ENCODE assay signal across 8 cellular contexts in the genomic region with DNA sequence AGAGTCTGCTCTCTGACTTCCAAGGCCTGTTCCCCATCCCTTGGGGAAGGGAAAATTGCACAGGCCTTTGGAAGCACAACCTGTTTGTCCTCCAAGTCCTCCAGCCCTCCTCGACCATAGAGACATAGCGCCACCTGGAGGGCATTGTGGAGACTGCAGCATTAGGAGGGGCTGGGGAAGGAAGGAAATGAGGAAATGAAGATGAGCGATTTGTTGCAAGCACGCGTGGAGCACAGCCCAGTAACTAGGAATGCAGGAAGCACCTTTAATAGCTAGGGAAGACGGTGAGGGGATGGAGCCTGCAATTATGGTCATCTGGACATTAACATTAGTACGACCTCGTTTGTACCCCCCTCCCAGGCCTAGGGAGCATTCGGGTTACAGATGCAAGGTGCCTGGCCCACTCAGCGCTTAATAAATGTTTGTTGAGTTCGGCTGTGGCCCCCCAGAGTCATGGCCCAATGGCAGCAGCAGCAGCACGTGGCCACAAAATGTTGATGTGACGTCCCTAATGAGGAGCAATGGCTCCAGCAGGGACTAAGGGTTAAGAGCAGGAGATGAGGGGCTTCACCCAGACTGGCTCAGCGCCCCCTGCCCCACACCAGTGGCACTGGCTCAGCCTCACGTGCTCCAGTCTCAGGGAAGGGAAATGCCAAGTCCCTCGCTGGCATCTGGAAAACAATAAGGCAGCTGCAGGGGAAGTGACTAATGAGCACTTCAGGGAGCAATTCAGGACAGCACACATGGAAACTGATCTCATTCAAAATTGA. TPM values are rescaled to one million over a fixed set of nuclear protein-coding genes. Genes with fewer than 3 reads are reported as not detected.
DNase-seq lines count a peak whose midpoint lies in the region; ATAC-seq, FAIRE-seq and TF ChIP-seq lines count a peak whose summit lies in the region.

No MANE protein-coding gene starts in this region.

- H3K9me3 Mint-ChIP-seq in activated T-helper 17 cell treated with anti-CD3 and anti-CD28 coated beads, Interleukin-2, amount 50 U/mL, for 72 hours: no peaks in the 10 kb centered on the region

- no peaks in the 10 kb centered on the region for H3K27me3 Mint-ChIP-seq in activated T-helper 17 cell treated with anti-CD3 and anti-CD28 coated beads, Interleukin-2, amount 50 U/mL, for 72 hours

- peaks cover 7% of the 10 kb centered on the region for H3K36me3 Mint-ChIP-seq in activated T-helper 17 cell treated with anti-CD3 and anti-CD28 coated beads, Interleukin-2, amount 50 U/mL, for 72 hours (ENCODE audit: low read depth)

- no peak overlapping the region for H3K27ac Mint-ChIP-seq in activated T-helper 17 cell treated with anti-CD3 and anti-CD28 coated beads, Interleukin-2, amount 50 U/mL, for 72 hours

- FAIRE-seq in islet of Langerhans (lab: Jason Lieb, UNC): peak; percentile 94

- H3K4me3 ChIP-seq in WI38 (ENCODE audit: low read depth, low read length): no peak overlapping the region

- H3K4me1 Mint-ChIP-seq in activated T-helper 17 cell treated with anti-CD3 and anti-CD28 coated beads, Interleukin-2, amount 50 U/mL, for 72 hours: peaks cover 15% of the 10 kb centered on the region

- TF ChIP-seq CTCF in AG09319 (IDR thresholded peaks at IDR 0.05; ENCODE audit: low read depth, low read length) (peak; percentile 98), WI38 (IDR thresholded peaks at IDR 0.05; ENCODE audit: low read depth, low read length) (peak; percentile 93)

- H3K27ac ChIP-seq in caudate nucleus (ENCODE audit: low read depth, low read length): no peak overlapping the region

- DNase-seq in AG09319 (ENCODE audit: extremely low read depth, low read depth) (peak; percentile 67), GOT3 (lab: John Stamatoyannopoulos, UW) (peak; percentile 53), NCI-H2227 (lab: John Stamatoyannopoulos, UW; ENCODE audit: unreplicated experiment) (peak; percentile 94), caudate nucleus (lab: John Stamatoyannopoulos, UW) (peak in 57 of 61 donors; percentile 29 to 87 (median 72))
- peak; percentile 82 for DNase-seq in stimulated activated CD4-positive, alpha-beta T cell treated with anti-CD3 and anti-CD28 coated beads, Interleukin-15, amount 100 ng/mL, for 24 hours

- no peak overlapping the region for H3K4me3 Mint-ChIP-seq in activated T-helper 17 cell treated with anti-CD3 and anti-CD28 coated beads, Interleukin-2, amount 50 U/mL, for 72 hours

- ATAC-seq in activated T-helper 17 cell treated with anti-CD3 and anti-CD28 coated beads, Interleukin-2, amount 50 U/mL, for 72 hours (replicated peaks): no peak

RNA-seq across cellular contexts. Expression of a gene that starts 8.0 kb away (rescaled TPM):
- under 1 TPM; 0.30 to 0.53 TPM for total RNA-seq in activated T-helper 17 cell treated with anti-CD3 and anti-CD28 coated beads, Interleukin-2, amount 50 U/mL, for 72 hours

RNA-seq across cellular contexts. Expression of a gene that starts 13.9 kb away (rescaled TPM):
- 10 to 100 TPM; 11.6 to 16.3 TPM for total RNA-seq in activated T-helper 17 cell treated with anti-CD3 and anti-CD28 coated beads, Interleukin-2, amount 50 U/mL, for 72 hours

RNA-seq across cellular contexts. Expression of a gene that starts 58.3 kb away (rescaled TPM):
- not detected for total RNA-seq in activated T-helper 17 cell treated with anti-CD3 and anti-CD28 coated beads, Interleukin-2, amount 50 U/mL, for 72 hours
